ENCODE assay signal across 8 cellular contexts in the genomic region with DNA sequence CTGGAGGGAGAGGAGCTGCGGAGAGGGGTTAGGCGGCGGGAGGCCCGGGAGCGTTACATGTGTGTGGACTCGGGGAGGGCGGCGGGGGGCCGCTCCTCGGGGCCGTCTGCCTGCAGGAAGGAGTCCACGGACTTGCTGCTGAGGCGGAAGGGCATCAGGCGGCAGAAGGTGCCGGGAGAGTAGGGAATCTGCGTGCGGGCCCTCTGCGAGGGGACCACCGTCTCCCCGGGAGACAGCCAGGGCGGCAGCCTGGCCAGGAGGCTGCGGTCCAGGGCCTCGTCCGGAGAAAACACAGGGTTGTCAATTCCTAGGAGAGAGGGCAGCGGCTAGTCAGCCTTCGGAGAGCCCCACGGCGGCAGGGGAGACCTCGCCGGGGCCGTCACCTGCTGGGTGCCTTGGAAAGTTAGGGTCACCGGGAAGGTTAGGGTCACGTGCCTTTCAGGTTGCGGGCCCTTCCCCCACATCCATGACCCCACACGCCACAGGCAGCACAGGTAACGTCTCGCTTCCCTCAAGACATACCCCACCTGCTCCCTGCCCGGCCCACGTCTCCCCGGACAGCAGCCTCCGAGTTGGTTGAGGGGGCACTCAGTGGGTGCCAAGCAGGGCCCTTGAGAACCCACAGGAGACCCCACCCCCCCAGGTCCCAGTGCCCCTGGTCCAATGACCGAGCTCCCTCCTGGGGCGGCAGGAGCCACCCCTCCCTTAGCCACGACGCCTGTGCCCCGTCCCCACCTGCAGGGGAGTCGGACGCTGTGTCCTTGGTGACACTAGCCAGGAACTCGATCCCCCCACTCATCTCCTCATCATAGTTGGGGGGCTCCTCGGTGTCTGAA. TPM values are rescaled to one million over a fixed set of nuclear protein-coding genes. Genes with fewer than 3 reads are reported as not detected.
A peak's percentile ranks its signal among the peaks of the same experiment; 100 is the strongest.
DNase-seq lines count a peak whose midpoint lies in the region; ATAC-seq and TF ChIP-seq lines count a peak whose summit lies in the region.

No MANE protein-coding gene starts in this region.

- no peaks in the 10 kb centered on the region for H3K9me3 Mint-ChIP-seq in activated naive CD4-positive, alpha-beta T cell treated with anti-CD3 and anti-CD28 coated beads, Interleukin-2, amount 50 U/mL, for 24 hours

- ATAC-seq in thoracic aorta (ENCODE audit: insufficient number of reproducible peaks, low FRiP score, low read depth) (no peak), GM18511 (IDR thresholded peaks at IDR 0.05; ENCODE audit: unreplicated experiment) (no peak), HG03139 (IDR thresholded peaks at IDR 0.05; ENCODE audit: unreplicated experiment) (no peak), GM19328 (IDR thresholded peaks at IDR 0.05; ENCODE audit: unreplicated experiment) (no peak)

- H3K4me1 Mint-ChIP-seq in activated naive CD4-positive, alpha-beta T cell treated with anti-CD3 and anti-CD28 coated beads, Interleukin-2, amount 50 U/mL, for 24 hours, result peaks cover 16% of the 10 kb centered on the region

- H3K9me3 ChIP-seq in iPS-18c (ENCODE audit: control insufficient read depth, insufficient read depth, low read length) (no peaks in the 10 kb centered on the region), thoracic aorta (no peaks in the 10 kb centered on the region)

- peak; percentile 22 for DNase-seq in activated gamma-delta T cell (lab: John Stamatoyannopoulos, UW)
- DNase-seq in activated gamma-delta T cell treated with Interleukin-2 at 50 U/mL for 16 hours, result no peak
- DNase-seq in thoracic aorta (ENCODE audit: low spot score), result no peak

- H3K27ac ChIP-seq in thoracic aorta, result no peak overlapping the region

- no peak overlapping the region for H3K27ac Mint-ChIP-seq in activated naive CD4-positive, alpha-beta T cell treated with anti-CD3 and anti-CD28 coated beads, Interleukin-2, amount 50 U/mL, for 24 hours

- no peak for TF ChIP-seq CTCF in thoracic aorta (IDR thresholded peaks at IDR 0.05)

- H3K4me3 ChIP-seq in iPS-18c (ENCODE audit: insufficient read depth, low read depth, low read length), result peak overlapping the region; percentile 40
- peak overlapping the region; percentile 47 for H3K4me3 ChIP-seq in thoracic aorta

- peaks cover 2% of the 10 kb centered on the region for H3K36me3 Mint-ChIP-seq in activated naive CD4-positive, alpha-beta T cell treated with anti-CD3 and anti-CD28 coated beads, Interleukin-2, amount 50 U/mL, for 24 hours

- H3K27me3 ChIP-seq in thoracic aorta (replicated peaks; ENCODE audit: insufficient read depth), result no peaks in the 10 kb centered on the region

- H3K4me1 ChIP-seq in thoracic aorta (ENCODE audit: control insufficient read depth in 1 of 2, low read depth in 2 of 2), result peaks cover 4 to 27% of the 10 kb centered on the region in 2 donors

- H3K4me3 Mint-ChIP-seq in activated naive CD4-positive, alpha-beta T cell treated with anti-CD3 and anti-CD28 coated beads, Interleukin-2, amount 50 U/mL, for 24 hours, result peak overlapping the region; percentile 89

- H3K27me3 Mint-ChIP-seq in activated naive CD4-positive, alpha-beta T cell treated with anti-CD3 and anti-CD28 coated beads, Interleukin-2, amount 50 U/mL, for 24 hours, result peaks cover 3% of the 10 kb centered on the region

- H3K36me3 ChIP-seq in thoracic aorta, result no peaks in the 10 kb centered on the region

RNA-seq across cellular contexts. Expression of a gene that starts 32.1 kb away (rescaled TPM):
- total RNA-seq in thoracic aorta, result 10 to 100 TPM; 34.5 to 79.7 TPM

RNA-seq across cellular contexts. Expression of a gene that starts 49.2 kb away (rescaled TPM):
- total RNA-seq in thoracic aorta, result 1 to 10 TPM; 1.6 to 1.8 TPM
